8 cellular contexts compared by ENCODE assay signal in genomic region chr1:204377800-204378608, GRCh38. TPM values are rescaled to one million over a fixed set of nuclear protein-coding genes. Genes with fewer than 3 reads are reported as not detected.
DNase-seq lines count a peak whose midpoint lies in the region; ATAC-seq and TF ChIP-seq lines count a peak whose summit lies in the region.

No MANE protein-coding gene starts in this region.

- H3K36me3 Mint-ChIP-seq in CD4-positive, alpha-beta T cell (ENCODE audit: low read depth), result peaks cover 5% of the 10 kb centered on the region

- peak in 9 of 10 experiments; percentile 16 to 60 (median 38) for DNase-seq in CD4-positive, alpha-beta T cell
- peak; percentile 67 for DNase-seq in HEK293T (ENCODE audit: extremely low spot score)
- DNase-seq in NOMO-1 treated with dmso at 0.1 percent for 144 hours (lab: John Stamatoyannopoulos, UW; ENCODE audit: unreplicated experiment), result peak; percentile 83
- DNase-seq in activated T-helper 1 cell treated with anti-CD3 and anti-CD28 coated beads, Interleukin-2, amount 50 U/mL, for 16 hours (ENCODE audit: low read depth in 1 of 2, low spot score in 1 of 2), result peak; percentile 20 to 26
- DNase-seq in germinal center (ENCODE audit: low spot score), result peak; percentile 30
- peak in 1 of 5 donors; percentile 29 for DNase-seq in ovary
- DNase-seq in Ammon's horn (ENCODE audit: low spot score), result no peak

- H3K4me1 Mint-ChIP-seq in CD4-positive, alpha-beta T cell (ENCODE audit: low read depth), result peaks cover 8% of the 10 kb centered on the region

- 1 to 2% (median 1%) methylated on average over 50 to 54 of the region's 54 CpGs for WGBS in ovary, 3 donors

- POLR2A ChIA-PET in CD4-positive, alpha-beta T cell (lab: Charles Lee), result interaction anchor here (0.6 to 1.7 kb wide), 5 partner anchors 11 to 30 kb away, joined by 3 to 8 read pairs (median 4); no protein-coding TSS in a partner anchor
- POLR2A ChIA-PET in HEK293T (lab: Yijun Ruan, JAX), result interaction anchor here (0.7 to 1.1 kb wide), 3 partner anchors 20 to 138 kb away, joined by 3 to 5 read pairs (median 3); partner anchors contain the start of gene MDM4

- peaks cover 28% of the 10 kb centered on the region for H3K27me3 Mint-ChIP-seq in CD4-positive, alpha-beta T cell

- TF ChIP-seq CTCF in CD4-positive, alpha-beta T cell (IDR thresholded peaks at IDR 0.05), result no peak
- TF ChIP-seq CTCF in ovary (IDR thresholded peaks at IDR 0.05), result no peak

- H3K4me3 Mint-ChIP-seq in CD4-positive, alpha-beta T cell, result peak overlapping the region; percentile 89

- no peak overlapping the region for H3K27ac Mint-ChIP-seq in CD4-positive, alpha-beta T cell

- H3K9me3 ChIP-seq in CD4-positive, alpha-beta T cell (ENCODE audit: control insufficient read depth, low read length), result no peaks in the 10 kb centered on the region
- H3K9me3 ChIP-seq in ovary, result no peaks in the 10 kb centered on the region

- peak; percentile 74 for ATAC-seq in CD4-positive, alpha-beta T cell (ENCODE audit: poor library complexity)
- ATAC-seq in HG02938 (IDR thresholded peaks at IDR 0.05; ENCODE audit: unreplicated experiment), result no peak

- no peak for TF ChIP-seq EP300 in ovary (IDR thresholded peaks at IDR 0.05)

- peak overlapping the region; percentile 30 for H3K4me3 ChIP-seq in ovary

- H3K4me1 ChIP-seq in ovary (ENCODE audit: insufficient read depth), result no peaks in the 10 kb centered on the region

- no peaks in the 10 kb centered on the region for H3K36me3 ChIP-seq in ovary

- H3K27ac ChIP-seq in CD4-positive, alpha-beta T cell (ENCODE audit: low read depth, low read length), result no peak overlapping the region
- H3K27ac ChIP-seq in ovary, result no peak overlapping the region

- no peak for TF ChIP-seq POLR2A in ovary (IDR thresholded peaks at IDR 0.05)

- H3K9me3 Mint-ChIP-seq in CD4-positive, alpha-beta T cell, result no peaks in the 10 kb centered on the region

- CTCF ChIA-PET in CD4-positive, alpha-beta T cell (lab: Charles Lee), result interaction anchor here (1.1 to 2.3 kb wide), 2 partner anchors 19 to 21 kb away, joined by 3 to 8 read pairs; no protein-coding TSS in a partner anchor
- CTCF ChIA-PET in HEK293T (lab: Yijun Ruan, JAX), result interaction anchor here (0.7 to 1.9 kb wide), 2 partner anchors 18 to 21 kb away, joined by 3 to 15 read pairs; partner anchors contain the start of gene PLEKHA6

- H3K27me3 ChIP-seq in CD4-positive, alpha-beta T cell (ENCODE audit: control insufficient read depth, insufficient read depth, low read length), result peaks cover 26% of the 10 kb centered on the region
- H3K27me3 ChIP-seq in ovary, result no peaks in the 10 kb centered on the region

- intact Hi-C loops in CD4-positive, alpha-beta T cell (cut with DNase I, micrococcal nuclease), result no loop called here
- intact Hi-C loops in ovary (cut with DNase I), result no loop called here

TF ChIP-seq in HEK293T, 16 proteins besides CTCF, POLR2A, EP300 and RAD21:
- no peak for TF ChIP-seq ELF4 (IDR thresholded peaks at IDR 0.05)
- peak; percentile 46; the same call in 1 of the 2 replicates for TF ChIP-seq L3MBTL2 (conservative IDR thresholded peaks at IDR 0.05)

RNA-seq across cellular contexts. Expression of gene PLEKHA6, which starts 18.3 kb away (rescaled TPM):
- total RNA-seq in CD4-positive, alpha-beta T cell, result under 1 TPM; 0.53 to 0.82 TPM
- total RNA-seq in ovary, result 10 to 100 TPM in 2 of 7 donors, 1 to 10 TPM in 5; 2.3 to 20.5 (median 9.3) TPM
- polyA plus RNA-seq in ovary, result 1 to 10 TPM; 2.5 to 4.9 TPM

RNA-seq across cellular contexts. Expression of gene PPP1R15B, which starts 33.6 kb away (rescaled TPM):
- 100 to 1,000 TPM; 171 to 179 TPM for total RNA-seq in CD4-positive, alpha-beta T cell
- total RNA-seq in ovary, result 10 to 100 TPM; 30.7 to 69.5 (median 49.5) TPM
- 10 to 100 TPM; 16.5 to 19.4 TPM for polyA plus RNA-seq in ovary
